Comparison of ENCODE assay signal across 12 cellular contexts in the genomic region with DNA sequence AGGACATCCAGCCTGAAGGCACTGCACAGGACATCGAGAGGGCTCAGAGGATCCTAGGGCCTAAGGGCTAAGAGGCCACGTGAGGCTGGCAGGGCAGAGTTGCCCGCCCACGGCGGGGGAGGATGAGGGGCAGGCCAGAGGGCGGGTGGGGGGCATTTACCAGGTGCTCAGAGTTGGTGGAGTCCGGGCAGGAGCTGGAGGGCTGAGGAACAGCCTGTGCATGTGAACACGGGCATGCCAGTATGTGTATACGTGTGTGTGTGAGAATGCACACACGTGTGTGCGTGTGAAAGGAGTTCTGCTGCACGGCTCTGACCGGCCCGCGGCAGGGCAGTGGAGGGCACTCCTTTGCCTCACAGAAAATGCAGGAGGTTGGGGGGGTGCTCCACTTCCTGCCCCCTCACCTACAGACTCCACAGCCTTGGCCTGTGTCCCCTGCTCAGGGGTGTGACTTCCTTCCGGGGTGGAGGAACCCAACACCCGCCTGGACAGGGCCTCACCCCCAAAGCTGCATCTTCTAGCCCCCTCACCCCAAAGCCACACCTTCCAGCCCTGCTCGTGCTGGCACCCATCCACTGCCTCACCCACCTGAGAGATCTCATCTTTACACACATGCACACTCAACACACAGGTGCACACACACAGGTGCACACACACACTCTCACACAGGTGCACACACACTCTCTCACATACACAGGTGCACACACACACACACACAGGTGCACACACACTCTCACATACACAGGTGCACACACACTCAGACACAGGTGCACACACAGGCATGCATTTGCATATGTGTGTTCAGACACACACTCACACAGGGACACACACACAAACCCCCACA. TPM values are rescaled to one million over a fixed set of nuclear protein-coding genes. Genes with fewer than 3 reads are reported as not detected.
A peak's percentile ranks its signal among the peaks of the same experiment; 100 is the strongest.
DNase-seq lines count a peak whose midpoint lies in the region; ATAC-seq and TF ChIP-seq lines count a peak whose summit lies in the region.
"Had no signal": no experiment of that assay in that cellular context is flagged by ENCODE, and none has a peak within 500 bp of the region (broad histone marks: within the 10 kb centered on the region; RNA-seq: fewer than 3 reads in every experiment).

No MANE protein-coding gene starts in this region.

- H3K36me3 ChIP-seq in mesenchymal stem cell (ENCODE audit: control insufficient read depth in 1 of 2, insufficient read depth in 2 of 2, low read depth in 1 of 2, low read length in 2 of 2) (no peaks in the 10 kb centered on the region), MM.1S (replicated peaks; ENCODE audit: insufficient read depth, low read length) (no peaks in the 10 kb centered on the region)
- H3K36me3 ChIP-seq: cardiac muscle cell, right atrium auricular region, stomach had no signal

- no peaks in the 10 kb centered on the region for H3K9me3 Mint-ChIP-seq in stimulated activated naive CD8-positive, alpha-beta T cell treated with anti-CD3 and anti-CD28 coated beads, Interleukin-15, Interleukin-2, amounts not matched to agents 100 ng/mL and 50 ng/mL, for 24 hours
- no peaks in the 10 kb centered on the region for H3K9me3 Mint-ChIP-seq in activated CD8-positive, alpha-beta T cell treated with anti-CD3 and anti-CD28 coated beads for 36 hours

- H3K9ac ChIP-seq in mesenchymal stem cell (ENCODE audit: low read length) (no peak overlapping the region), MM.1S (ENCODE audit: low read length) (no peak overlapping the region)

- no peaks in the 10 kb centered on the region for H3K79me1 ChIP-seq in mesenchymal stem cell (replicated peaks; ENCODE audit: low read length, poor library complexity, severe bottlenecking)

- no peak overlapping the region for H3K23ac ChIP-seq in mesenchymal stem cell (ENCODE audit: low read length in 2 of 2)

- WGBS in mesenchymal stem cell: 89% methylated on average over 16 of the region's 18 CpGs

- H3K27ac Mint-ChIP-seq in stimulated activated naive CD8-positive, alpha-beta T cell treated with anti-CD3 and anti-CD28 coated beads, Interleukin-15, Interleukin-2, amounts not matched to agents 100 ng/mL and 50 ng/mL, for 24 hours: peak overlapping the region; percentile 55
- peak overlapping the region; percentile 18 for H3K27ac Mint-ChIP-seq in activated CD8-positive, alpha-beta T cell treated with anti-CD3 and anti-CD28 coated beads for 36 hours

- H3K79me2 ChIP-seq in MM.1S (ENCODE audit: low read length): no peaks in the 10 kb centered on the region

- peaks cover 31% of the 10 kb centered on the region for H3K4me1 Mint-ChIP-seq in stimulated activated naive CD8-positive, alpha-beta T cell treated with anti-CD3 and anti-CD28 coated beads, Interleukin-15, Interleukin-2, amounts not matched to agents 100 ng/mL and 50 ng/mL, for 24 hours (ENCODE audit: low read depth)
- H3K4me1 Mint-ChIP-seq in activated CD8-positive, alpha-beta T cell treated with anti-CD3 and anti-CD28 coated beads for 36 hours (ENCODE audit: low read depth): peaks cover 24% of the 10 kb centered on the region

- CTCF ChIA-PET in activated CD8-positive, alpha-beta T cell treated with anti-CD3 and anti-CD28 coated beads for 36 hours (lab: Charles Lee): interaction anchor here (1.4 to 6.5 kb wide), 6 partner anchors 9 to 31 kb away, joined by 5 to 39 read pairs (median 14); a partner anchor contains a TSS

- H4K20me1 ChIP-seq in MM.1S (ENCODE audit: insufficient read depth, low read length): no peaks in the 10 kb centered on the region

- H3K27me3 ChIP-seq in mesenchymal stem cell (ENCODE audit: control insufficient read depth in 1 of 2, insufficient read depth in 1 of 2, low read length in 2 of 2) (peaks cover 4 to 55% of the 10 kb centered on the region in 2 experiments), MM.1S (replicated peaks; ENCODE audit: insufficient read depth, low read length) (0 out of 2 replicates have a peak, but pooled peaks cover 9% of the 10 kb centered on the region)
- H3K27me3 ChIP-seq: cardiac muscle cell, right atrium auricular region had no signal

- no peaks in the 10 kb centered on the region for H3K9me3 ChIP-seq in mesenchymal stem cell (ENCODE audit: control insufficient read depth, low read length)
- no peaks in the 10 kb centered on the region for H3K9me3 ChIP-seq in MM.1S (replicated peaks; ENCODE audit: insufficient read depth, low read length)
- H3K9me3 ChIP-seq: right atrium auricular region, stomach had no signal

- intact Hi-C loops in activated CD8-positive, alpha-beta T cell treated with anti-CD3 and anti-CD28 coated beads for 36 hours (cut with micrococcal nuclease): no loop called here

- H2BK15ac ChIP-seq in mesenchymal stem cell (ENCODE audit: low read depth, poor library complexity, severe bottlenecking): no peak overlapping the region

- H2AK5ac ChIP-seq in mesenchymal stem cell (ENCODE audit: low read length, severe bottlenecking): no peak overlapping the region

- no peak for TF ChIP-seq CTCF in activated CD8-positive, alpha-beta T cell treated with anti-CD3 and anti-CD28 coated beads for 36 hours (IDR thresholded peaks at IDR 0.05)
- TF ChIP-seq CTCF in MM.1S (IDR thresholded peaks at IDR 0.05; ENCODE audit: low read length): no peak

- no peak overlapping the region for H2BK5ac ChIP-seq in mesenchymal stem cell (ENCODE audit: low read depth, low read length, poor library complexity, severe bottlenecking)

- H3K4me3 ChIP-seq in mesenchymal stem cell (ENCODE audit: insufficient read depth in 1 of 2, low read depth in 1 of 2, low read length in 2 of 2) (no peak overlapping the region), MM.1S (ENCODE audit: low read length) (no peak overlapping the region)
- H3K4me3 ChIP-seq: cardiac muscle cell, right atrium auricular region, stomach had no signal

- H3K18ac ChIP-seq in mesenchymal stem cell (ENCODE audit: low read depth in 1 of 2, low read length in 2 of 2): no peak overlapping the region

- peak overlapping the region; percentile 66 for H4K91ac ChIP-seq in mesenchymal stem cell (ENCODE audit: low read length)

- peak overlapping the region in 1 of 2 experiments; percentile 31 for H3K14ac ChIP-seq in mesenchymal stem cell (ENCODE audit: low read length in 2 of 2)

- POLR2A ChIA-PET in activated CD8-positive, alpha-beta T cell treated with anti-CD3 and anti-CD28 coated beads for 36 hours (lab: Charles Lee): interaction anchor here (4.6 kb wide), 1 partner anchor 12 kb away, joined by 26 read pairs; a partner anchor contains a TSS

- H3K27me3 Mint-ChIP-seq in stimulated activated naive CD8-positive, alpha-beta T cell treated with anti-CD3 and anti-CD28 coated beads, Interleukin-15, Interleukin-2, amounts not matched to agents 100 ng/mL and 50 ng/mL, for 24 hours: no peaks in the 10 kb centered on the region
- no peaks in the 10 kb centered on the region for H3K27me3 Mint-ChIP-seq in activated CD8-positive, alpha-beta T cell treated with anti-CD3 and anti-CD28 coated beads for 36 hours

- no peak overlapping the region for H3K4me3 Mint-ChIP-seq in stimulated activated naive CD8-positive, alpha-beta T cell treated with anti-CD3 and anti-CD28 coated beads, Interleukin-15, Interleukin-2, amounts not matched to agents 100 ng/mL and 50 ng/mL, for 24 hours
- H3K4me3 Mint-ChIP-seq in activated CD8-positive, alpha-beta T cell treated with anti-CD3 and anti-CD28 coated beads for 36 hours: no peak overlapping the region

- peaks cover 12% of the 10 kb centered on the region for H3K4me1 ChIP-seq in mesenchymal stem cell (ENCODE audit: control insufficient read depth, insufficient read depth, low read depth, low read length)
- no peaks in the 10 kb centered on the region for H3K4me1 ChIP-seq in MM.1S (ENCODE audit: low read length)

- no peak for DNase-seq in stimulated activated naive CD8-positive, alpha-beta T cell treated with anti-CD3 and anti-CD28 coated beads, Interleukin-15, Interleukin-2, amounts not matched to agents 100 U/mL and 50 U/mL, for 24 hours
- peak; percentile 48 for DNase-seq in activated CD8-positive, alpha-beta T cell treated with anti-CD3 and anti-CD28 coated beads for 36 hours
- DNase-seq in mesenchymal stem cell: no peak
- no peak for DNase-seq in DMS114 treated with DMSO at 0.1 percent for 48 hours (lab: John Stamatoyannopoulos, UW; ENCODE audit: unreplicated experiment)
- no peak for DNase-seq in MM.1S
- DNase-seq: NCI-H146, NCI-H510A treated with DMSO at 0.1 percent for 48 hours, stomach had no signal

- no peaks in the 10 kb centered on the region for H3K36me3 Mint-ChIP-seq in stimulated activated naive CD8-positive, alpha-beta T cell treated with anti-CD3 and anti-CD28 coated beads, Interleukin-15, Interleukin-2, amounts not matched to agents 100 ng/mL and 50 ng/mL, for 24 hours (ENCODE audit: low read depth)
- H3K36me3 Mint-ChIP-seq in activated CD8-positive, alpha-beta T cell treated with anti-CD3 and anti-CD28 coated beads for 36 hours (ENCODE audit: low read depth): no peaks in the 10 kb centered on the region

- H3K4ac ChIP-seq in mesenchymal stem cell (ENCODE audit: low read depth in 1 of 2, low read length in 2 of 2): no peak overlapping the region

- peak overlapping the region in 1 of 2 experiments; percentile 15 for H2BK12ac ChIP-seq in mesenchymal stem cell (ENCODE audit: low read length in 2 of 2)

- no peak overlapping the region for H2BK120ac ChIP-seq in mesenchymal stem cell (ENCODE audit: low read depth, low read length)

- no peak overlapping the region for H3K27ac ChIP-seq in mesenchymal stem cell (ENCODE audit: low read length, poor library complexity, severe bottlenecking)
- no peak overlapping the region for H3K27ac ChIP-seq in MM.1S (ENCODE audit: low read length)
- H3K27ac ChIP-seq: cardiac muscle cell, right atrium auricular region, stomach had no signal

- H3F3A ChIP-seq in MM.1S (ENCODE audit: insufficient read depth, low read length): no peaks in the 10 kb centered on the region

- no peaks in the 10 kb centered on the region for H3K9me2 ChIP-seq in MM.1S (replicated peaks; ENCODE audit: insufficient read depth, low read length)

- H3K4me2 ChIP-seq in mesenchymal stem cell (ENCODE audit: low read length, poor library complexity, severe bottlenecking) (no peak overlapping the region), MM.1S (ENCODE audit: low read depth, low read length) (no peak overlapping the region)

- no peak overlapping the region for H4K8ac ChIP-seq in mesenchymal stem cell (ENCODE audit: low read length)

- H2AFZ ChIP-seq in mesenchymal stem cell (ENCODE audit: low read depth, low read length) (no peak overlapping the region), MM.1S (ENCODE audit: low read length) (no peak overlapping the region)

- no peak for ATAC-seq in stimulated activated naive CD8-positive, alpha-beta T cell treated with anti-CD3 and anti-CD28 coated beads, Interleukin-15, Interleukin-2, amounts not matched to agents 100 U/mL and 50 U/mL, for 24 hours
- ATAC-seq in activated CD8-positive, alpha-beta T cell treated with anti-CD3 and anti-CD28 coated beads for 36 hours: peak; percentile 66
- ATAC-seq in GM18907 (IDR thresholded peaks at IDR 0.05; ENCODE audit: unreplicated experiment): no peak

RNA-seq across cellular contexts. Expression of a gene that starts 11.8 kb away (rescaled TPM):
- total RNA-seq in activated CD8-positive, alpha-beta T cell treated with anti-CD3 and anti-CD28 coated beads for 36 hours: 10 to 100 TPM; 15.1 to 16.4 TPM
- 0.03 TPM for polyA plus RNA-seq in mesenchymal stem cell (2013, experiment 1 of 2)
- polyA plus RNA-seq in mesenchymal stem cell (2013, experiment 2 of 2): 0.01 TPM

RNA-seq across cellular contexts. Expression of a gene that starts 56.1 kb away (rescaled TPM):
- total RNA-seq in activated CD8-positive, alpha-beta T cell treated with anti-CD3 and anti-CD28 coated beads for 36 hours: 10 to 100 TPM; 59.4 to 63.5 TPM
- polyA plus RNA-seq in mesenchymal stem cell (2013, experiment 1 of 2): 8.8 TPM
- polyA plus RNA-seq in mesenchymal stem cell (2013, experiment 2 of 2): 8.9 TPM
